8 cellular contexts compared by ENCODE assay signal in the genomic region with DNA sequence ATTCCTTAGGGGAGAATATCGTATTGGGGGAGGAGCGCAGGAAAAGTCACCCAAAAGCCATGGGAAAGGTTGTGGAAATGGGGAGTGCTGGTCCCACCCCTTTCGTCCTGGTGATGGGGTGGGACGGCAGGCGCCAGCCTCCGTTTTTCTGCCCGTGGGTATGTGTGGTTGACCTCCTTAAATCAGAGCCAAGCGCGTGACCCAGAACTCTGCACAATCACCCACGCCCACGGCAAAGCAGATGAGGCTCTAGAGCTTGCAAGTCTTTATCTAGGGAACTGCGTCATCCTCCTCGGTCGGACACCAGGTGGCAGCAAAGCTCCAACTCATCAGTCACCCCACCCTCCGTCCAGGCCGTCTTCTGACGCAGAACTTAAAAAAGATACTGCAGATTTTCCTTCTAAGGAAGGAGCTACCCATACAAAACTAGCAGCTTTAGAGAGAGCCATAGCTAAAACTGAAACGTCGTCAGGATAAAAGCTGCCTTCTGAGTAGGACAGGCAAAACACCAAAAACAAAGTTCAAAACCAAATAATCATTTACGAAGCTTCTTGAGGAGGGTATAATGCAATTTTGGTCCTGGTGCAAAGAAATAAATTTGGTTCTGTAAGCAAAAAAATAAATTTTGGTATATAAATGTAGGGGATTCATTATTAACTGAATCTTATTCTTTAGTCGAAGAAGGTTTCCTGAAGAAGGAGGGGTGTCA.
DNase-seq lines count a peak whose midpoint lies in the region; ATAC-seq, FAIRE-seq and TF ChIP-seq lines count a peak whose summit lies in the region.

No MANE protein-coding gene starts in this region.

- DNase-seq in AG04449 (ENCODE audit: low read depth, low spot score): peak; percentile 59
- DNase-seq in NCI-H2227 treated with DMSO at 0.1 percent for 48 hours (lab: John Stamatoyannopoulos, UW): peak; percentile 83
- DNase-seq in activated CD4-positive, CD25-positive, alpha-beta regulatory T cell treated with anti-CD3 and anti-CD28 coated beads, Interleukin-2, amount 50 U/mL, for 16 hours (ENCODE audit: low read depth, low spot score): peak; percentile 70
- peak; percentile 85 for DNase-seq in central memory CD4-positive, alpha-beta T cell
- DNase-seq in kidney: peak; percentile 94
- DNase-seq in stimulated activated CD4-positive, alpha-beta T cell treated with anti-CD3 and anti-CD28 coated beads, Interleukin-1b, Interleukin-23, amount 100 ng/mL, for 1 hour (ENCODE audit: low read depth in 2 of 2): peak; percentile 68 to 72

- peaks cover 0 to 3% of the 10 kb centered on the region in 2 donors for H3K4me1 ChIP-seq in kidney (ENCODE audit: control insufficient read depth in 1 of 2, insufficient read depth in 1 of 2, low read depth in 1 of 2, low read length in 2 of 2)

- peak overlapping the region in 1 of 2 donors; percentile 20 for H3K9ac ChIP-seq in kidney (ENCODE audit: low read length in 2 of 2)

- H3K4me3 ChIP-seq in AG04449 (ENCODE audit: low read depth, low read length) (peak overlapping the region; percentile 29), kidney (ENCODE audit: low read length in 2 of 2) (peak overlapping the region; percentile 18 to 40)

- POLR2A ChIA-PET in AG04449 (lab: Yijun Ruan, JAX): no interaction called here

- intact Hi-C loops in kidney (cut with DNase I): no loop called here

- no peak for FAIRE-seq in kidney (lab: Jason Lieb, UNC)

- no peaks in the 10 kb centered on the region for H3K36me3 ChIP-seq in kidney (ENCODE audit: control insufficient read depth in 1 of 2, insufficient read depth in 2 of 2, low read length in 2 of 2)

- H3K27ac ChIP-seq in kidney (ENCODE audit: low read depth in 2 of 2, low read length in 2 of 2): no peak overlapping the region

- no peaks in the 10 kb centered on the region for H3K9me3 ChIP-seq in kidney (ENCODE audit: control insufficient read depth in 1 of 2, low read length in 2 of 2)

- ATAC-seq in GM18870 (IDR thresholded peaks at IDR 0.05; ENCODE audit: unreplicated experiment): peak; percentile 80
- peak; percentile 74 for ATAC-seq in HG03196 (IDR thresholded peaks at IDR 0.05; ENCODE audit: unreplicated experiment)

- CTCF ChIA-PET in AG04449 (lab: Yijun Ruan, JAX): interaction anchor here (0.6 to 4.8 kb wide), 64 partner anchors 11 to 1458 kb away, joined by 3 to 105 read pairs (median 4); partner anchors contain the start of gene ATP1B1

- TF ChIP-seq CTCF in AG04449 (IDR thresholded peaks at IDR 0.05; ENCODE audit: insufficient read depth, low read length, missing control alignments): peak; percentile 87
- peak; percentile 82 for TF ChIP-seq CTCF in kidney (IDR thresholded peaks at IDR 0.05; ENCODE audit: borderline replicate concordance, extremely low read depth, insufficient read depth)
